In the genomic region with DNA sequence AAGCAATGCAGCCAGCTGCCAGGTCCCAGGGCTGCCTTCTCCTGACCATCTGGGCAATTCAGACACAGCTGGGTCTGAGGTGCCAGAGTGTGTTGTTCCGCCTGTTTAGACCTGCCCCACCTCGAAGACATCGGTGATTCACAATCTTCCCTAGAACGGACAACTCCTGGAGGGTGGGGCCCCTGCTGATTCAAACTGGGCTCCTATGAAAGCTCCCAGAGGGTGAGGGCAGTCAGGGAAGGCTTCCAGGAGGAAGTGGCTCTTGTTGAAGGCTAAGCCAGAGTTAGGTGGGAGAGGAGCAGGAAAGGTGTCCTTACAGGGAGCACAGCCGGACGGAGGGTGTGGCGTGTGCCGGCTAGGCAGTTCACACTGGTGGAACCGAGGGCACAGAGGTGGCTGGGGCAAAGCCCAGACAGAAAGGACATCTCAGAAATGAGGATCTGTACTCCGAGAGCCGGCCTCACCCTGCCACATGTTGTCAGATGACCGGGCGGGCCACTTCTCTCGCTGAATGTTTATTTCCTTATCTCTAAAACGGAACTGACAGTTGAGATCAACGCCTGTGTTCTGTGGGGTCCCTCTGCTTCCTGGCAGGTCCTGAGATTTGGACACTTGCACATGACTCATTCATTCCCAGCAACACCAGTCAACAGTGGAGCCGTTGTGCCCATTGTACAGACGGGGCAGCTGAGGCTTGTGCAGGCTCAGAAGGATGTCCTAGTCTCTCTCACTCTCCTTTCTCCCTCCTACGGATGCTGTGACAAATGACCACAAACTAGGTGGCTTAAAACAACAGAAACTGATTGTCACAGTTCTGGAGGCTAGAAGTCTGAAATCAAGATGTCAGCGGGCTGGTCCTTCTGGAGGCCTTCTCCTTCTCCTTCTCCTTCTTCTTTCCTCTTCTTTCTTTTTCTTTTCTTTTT, we compare ENCODE assay signal across 1 cellular context.
TF ChIP-seq lines count a peak whose summit lies in the region.

No MANE protein-coding gene starts in this region.

TF ChIP-seq in GM12878, 131 proteins besides CTCF, POLR2A, EP300 and RAD21 (continued from another document):
- TF ChIP-seq, protein P1, sequence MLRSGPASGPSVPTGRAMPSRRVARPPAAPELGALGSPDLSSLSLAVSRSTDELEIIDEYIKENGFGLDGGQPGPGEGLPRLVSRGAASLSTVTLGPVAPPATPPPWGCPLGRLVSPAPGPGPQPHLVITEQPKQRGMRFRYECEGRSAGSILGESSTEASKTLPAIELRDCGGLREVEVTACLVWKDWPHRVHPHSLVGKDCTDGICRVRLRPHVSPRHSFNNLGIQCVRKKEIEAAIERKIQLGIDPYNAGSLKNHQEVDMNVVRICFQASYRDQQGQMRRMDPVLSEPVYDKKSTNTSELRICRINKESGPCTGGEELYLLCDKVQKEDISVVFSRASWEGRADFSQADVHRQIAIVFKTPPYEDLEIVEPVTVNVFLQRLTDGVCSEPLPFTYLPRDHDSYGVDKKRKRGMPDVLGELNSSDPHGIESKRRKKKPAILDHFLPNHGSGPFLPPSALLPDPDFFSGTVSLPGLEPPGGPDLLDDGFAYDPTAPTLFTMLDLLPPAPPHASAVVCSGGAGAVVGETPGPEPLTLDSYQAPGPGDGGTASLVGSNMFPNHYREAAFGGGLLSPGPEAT (IDR thresholded peaks at IDR 0.05; ENCODE audit: low read depth) = peak; percentile 40; the same call in 1 of the 2 replicates
- TF ChIP-seq IKZF2 (IDR thresholded peaks at IDR 0.05) (peak; percentile 60 to 67), CHD2 (IDR thresholded peaks at IDR 0.05; ENCODE audit: borderline replicate concordance, low read depth, low read length) (no peak), RUNX3 (IDR thresholded peaks at IDR 0.05; ENCODE audit: low read length) (peak; percentile 80), POLR2AphosphoS2 (IDR thresholded peaks at IDR 0.05; ENCODE audit: low read depth, low read length) (no peak), GABPA (IDR thresholded peaks at IDR 0.05; ENCODE audit: low read depth) (no peak), MTA2 (IDR thresholded peaks at IDR 0.05; ENCODE audit: low read depth) (peak; percentile 18; the same call in 1 of the 2 replicates), BRCA1 (IDR thresholded peaks at IDR 0.05; ENCODE audit: low read depth, low read length) (no peak), TCF12 (IDR thresholded peaks at IDR 0.05; ENCODE audit: low read depth, low read length) (0 out of 2 replicates have a peak, but pooled peaks have one; percentile 22), MEF2B (IDR thresholded peaks at IDR 0.05; ENCODE audit: partially characterized antibody, poor library complexity, severe bottlenecking) (peak; percentile 18), POU2F2 (IDR thresholded peaks at IDR 0.05; ENCODE audit: borderline replicate concordance, low read depth, low read length) (no peak), NBN (IDR thresholded peaks at IDR 0.05) (0 out of 2 replicates have a peak, but pooled peaks have one; percentile 16), EED (IDR thresholded peaks at IDR 0.05; ENCODE audit: low read depth) (peak; percentile 50; the same call in 1 of the 2 replicates)
- TF ChIP-seq, protein P2, sequence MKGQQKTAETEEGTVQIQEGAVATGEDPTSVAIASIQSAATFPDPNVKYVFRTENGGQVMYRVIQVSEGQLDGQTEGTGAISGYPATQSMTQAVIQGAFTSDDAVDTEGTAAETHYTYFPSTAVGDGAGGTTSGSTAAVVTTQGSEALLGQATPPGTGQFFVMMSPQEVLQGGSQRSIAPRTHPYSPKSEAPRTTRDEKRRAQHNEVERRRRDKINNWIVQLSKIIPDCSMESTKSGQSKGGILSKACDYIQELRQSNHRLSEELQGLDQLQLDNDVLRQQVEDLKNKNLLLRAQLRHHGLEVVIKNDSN (IDR thresholded peaks at IDR 0.05; ENCODE audit: borderline replicate concordance, extremely low read length, insufficient read depth, low read depth, low read length) = peak; percentile 16
